ENCODE assay signal across 8 cellular contexts in the genomic region with DNA sequence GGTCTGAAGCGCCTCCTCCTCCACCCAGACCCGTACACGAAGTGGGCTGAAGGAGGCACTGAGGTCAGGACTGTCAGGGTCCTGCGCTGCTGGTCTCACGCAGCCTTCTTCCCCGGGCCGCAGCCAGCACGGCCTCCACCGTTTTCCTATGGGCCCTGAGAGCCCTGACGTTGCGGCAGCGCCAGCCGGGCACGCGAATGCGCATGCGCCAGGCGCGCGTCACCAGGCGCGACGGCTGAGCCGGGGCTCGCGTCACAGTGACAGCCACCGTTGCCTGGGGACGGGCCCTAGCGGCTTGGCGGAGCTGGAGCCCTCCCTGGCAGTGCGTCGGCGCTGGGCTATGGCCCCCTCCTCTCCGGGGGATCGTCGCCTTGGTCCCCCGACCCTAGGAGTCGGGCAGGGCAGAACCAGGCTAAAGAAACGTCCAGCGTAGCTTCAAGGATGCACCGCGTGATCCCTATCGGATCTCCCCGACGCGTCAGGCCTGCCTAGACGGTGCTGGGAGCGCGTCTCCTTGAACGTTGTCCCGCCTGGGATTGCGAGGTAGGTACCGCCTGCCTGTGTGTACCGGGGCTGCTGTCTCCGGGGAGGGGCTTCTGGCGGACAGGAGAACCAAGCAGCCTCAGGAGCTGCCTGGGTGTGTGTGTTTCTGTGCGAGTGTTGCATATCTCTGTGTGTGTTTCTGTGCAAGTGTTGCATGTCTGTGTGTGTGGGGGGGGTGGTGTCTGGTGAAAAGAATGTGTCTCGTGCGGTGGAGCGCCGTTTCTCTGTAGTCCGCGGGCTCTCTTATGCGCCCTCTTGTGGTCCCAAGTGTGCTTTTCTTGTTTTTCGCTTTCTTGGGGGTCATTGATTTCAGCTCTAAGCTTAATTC. TPM values are rescaled to one million over a fixed set of nuclear protein-coding genes. Genes with fewer than 3 reads are reported as not detected.
DNase-seq lines count a peak whose midpoint lies in the region; ATAC-seq and TF ChIP-seq lines count a peak whose summit lies in the region.

No MANE protein-coding gene starts in this region.

- no peaks in the 10 kb centered on the region for H3K36me3 ChIP-seq in RWPE2 (ENCODE audit: low read depth)

- TF ChIP-seq CTCF in RWPE2 (IDR thresholded peaks at IDR 0.05; ENCODE audit: poor library complexity, severe bottlenecking): no peak
- TF ChIP-seq CTCF in astrocyte of the spinal cord (IDR thresholded peaks at IDR 0.05; ENCODE audit: low read depth, low read length): peak; percentile 54
- TF ChIP-seq CTCF in lower leg skin (IDR thresholded peaks at IDR 0.05): no peak

- in situ Hi-C loops in astrocyte of the spinal cord (cut with HindIII; ENCODE audit: low sequenced_read_pairs): no loop called here

- no peak overlapping the region for H3K27ac ChIP-seq in RWPE2 (ENCODE audit: poor library complexity, severe bottlenecking)

- peaks cover 33% of the 10 kb centered on the region for H3K9me3 ChIP-seq in RWPE2 (ENCODE audit: severe bottlenecking)

- ATAC-seq in RWPE2 (ENCODE audit: low read depth) (peak; percentile 57), sciatic nerve (no peak)
- ATAC-seq in stimulated activated naive CD8-positive, alpha-beta T cell treated with anti-CD3 and anti-CD28 coated beads, Interleukin-15, Interleukin-2, amounts not matched to agents 100 U/mL and 50 U/mL, for 24 hours: peak; percentile 57

- H3K4me3 ChIP-seq in RWPE2 (ENCODE audit: severe bottlenecking) (peak overlapping the region; percentile 36), astrocyte of the spinal cord (ENCODE audit: low read depth, low read length) (peak overlapping the region; percentile 70), lower leg skin (ENCODE audit: low read depth, poor library complexity, severe bottlenecking) (peak overlapping the region; percentile 13)

- H3K27me3 ChIP-seq in RWPE2 (ENCODE audit: insufficient read depth, poor library complexity, severe bottlenecking): no peaks in the 10 kb centered on the region

- intact Hi-C loops in lower leg skin (cut with DNase I; ENCODE audit: low total_unique reads): no loop called here
- intact Hi-C loops in sciatic nerve (cut with DNase I): no loop called here

- TF ChIP-seq POLR2A in GM15510 (IDR thresholded peaks at IDR 0.05; ENCODE audit: borderline replicate concordance, extremely low read depth, insufficient read length) (peak; percentile 30), lower leg skin (IDR thresholded peaks at IDR 0.05) (no peak)

- WGBS in lower leg skin, 2 donors: 8 to 9% methylated on average over 31 to 47 of the region's 65 CpGs

- no peak for DNase-seq in RWPE2 (ENCODE audit: low spot score)
- peak; percentile 70 for DNase-seq in astrocyte of the spinal cord (ENCODE audit: low read depth, low spot score)
- peak in 1 of 2 donors; percentile 84 for DNase-seq in lower leg skin (ENCODE audit: low spot score in 2 of 2)
- DNase-seq in stimulated activated naive CD8-positive, alpha-beta T cell treated with anti-CD3 and anti-CD28 coated beads, Interleukin-15, Interleukin-2, amounts not matched to agents 100 U/mL and 50 U/mL, for 24 hours: peak; percentile 56
- no peak for DNase-seq in sciatic nerve (ENCODE audit: low spot score)
- no peak for DNase-seq in mesenteric fat pad (ENCODE audit: low spot score)
- no peak for DNase-seq in NCI-H146 treated with DMSO at 0.1 percent for 48 hours (lab: John Stamatoyannopoulos, UW; ENCODE audit: unreplicated experiment)

- H3K4me1 ChIP-seq in RWPE2 (ENCODE audit: insufficient read depth, poor library complexity, severe bottlenecking): no peaks in the 10 kb centered on the region

RNA-seq across cellular contexts. Expression of a gene that starts 43.2 kb away (rescaled TPM):
- 1 to 10 TPM; 3.3 to 6.6 (median 4.5) TPM for total RNA-seq in lower leg skin
- 10.7 TPM for total RNA-seq in sciatic nerve
- total RNA-seq in mesenteric fat pad: 5.4 TPM

RNA-seq across cellular contexts. Expression of a gene that starts 43.3 kb away (rescaled TPM):
- total RNA-seq in lower leg skin: 1 to 10 TPM; 1.0 to 6.9 (median 2.0) TPM
- 8.3 TPM for total RNA-seq in sciatic nerve
- 1.8 TPM for total RNA-seq in mesenteric fat pad

RNA-seq across cellular contexts. Expression of a gene that starts 44.6 kb away (rescaled TPM):
- 1 to 10 TPM; 2.2 to 5.3 (median 2.7) TPM for total RNA-seq in lower leg skin
- total RNA-seq in sciatic nerve: 10.6 TPM
- total RNA-seq in mesenteric fat pad: 2.3 TPM

Comparison
In these comparisons a context has a peak if more than half of its experiments do, and no peak if none do; other contexts are left out.
1. DNase-seq: peak in astrocyte of the spinal cord (single experiment) and stimulated activated naive CD8-positive, alpha-beta T cell treated with anti-CD3 and anti-CD28 coated beads, Interleukin-15, Interleukin-2, amounts not matched to agents 100 U/mL and 50 U/mL, for 24 hours (single experiment); none in RWPE2 (single experiment), sciatic nerve (single experiment), mesenteric fat pad (single experiment) and NCI-H146 treated with DMSO at 0.1 percent for 48 hours (single experiment).
2. H3K4me3 ChIP-seq: peak in every context shown above with its lines; median percentile 70 in astrocyte of the spinal cord; 36 in RWPE2; 13 in lower leg skin.